In genomic region chr12:132887513-132888341, GRCh38 we compare ENCODE assay signal across 8 cellular contexts. TPM values are rescaled to one million over a fixed set of nuclear protein-coding genes. Genes with fewer than 3 reads are reported as not detected.
DNase-seq lines count a peak whose midpoint lies in the region; ATAC-seq and TF ChIP-seq lines count a peak whose summit lies in the region.

Gene CHFR, minus strand, starts transcription at chr12:132887605. Its CDS starts 277 bp downstream, at chr12:132887328.

- peak within 1 kb of the TSS; percentile 64 for H3K4me3 ChIP-seq in Karpas-422 (ENCODE audit: low read length)
- H3K4me3 ChIP-seq in foreskin fibroblast (ENCODE audit: low read depth in 1 of 2, low read length in 2 of 2) = peak within 1 kb of the TSS; percentile 76 to 83
- peak within 1 kb of the TSS; percentile 95 for H3K4me3 ChIP-seq in neural cell (ENCODE audit: low read length)

- TF ChIP-seq RAD21 in neural cell (conservative IDR thresholded peaks at IDR 0.05) = peak; percentile 39

- H2AFZ ChIP-seq in Karpas-422 (ENCODE audit: low read length) (peak within 1 kb of the TSS; percentile 88; the same call in 1 of the 2 replicates), neural cell (ENCODE audit: low read depth, low read length) (peak within 1 kb of the TSS; percentile 98)

- peaks cover 26% of the 10 kb centered on the region for H3K4me1 Mint-ChIP-seq in stimulated activated naive CD8-positive, alpha-beta T cell treated with anti-CD3 and anti-CD28 coated beads, Interleukin-15, amount 100 ng/mL, for 72 hours

- H3K27ac ChIP-seq in Karpas-422 (ENCODE audit: low read length) = no peak within 1 kb of the TSS
- H3K27ac ChIP-seq in neural cell (ENCODE audit: low read length) = peak within 1 kb of the TSS; percentile 82

- H3K27me3 ChIP-seq in Karpas-422 (ENCODE audit: low read length) = no peaks in the 10 kb centered on the region
- no peaks in the 10 kb centered on the region for H3K27me3 ChIP-seq in neural cell (ENCODE audit: insufficient read depth, low read depth, low read length)

- H3K27ac Mint-ChIP-seq in stimulated activated naive CD8-positive, alpha-beta T cell treated with anti-CD3 and anti-CD28 coated beads, Interleukin-15, amount 100 ng/mL, for 72 hours = peak within 1 kb of the TSS; percentile 100

- H3K79me2 ChIP-seq in Karpas-422 (ENCODE audit: low read length) (no peaks in the 10 kb centered on the region), neural cell (replicated peaks; ENCODE audit: insufficient read depth, low read length) (peaks cover 10% of the 10 kb centered on the region)

- H3K4me2 ChIP-seq in Karpas-422 (ENCODE audit: low read depth, low read length, poor library complexity, severe bottlenecking) = peak within 1 kb of the TSS; percentile 43
- peak within 1 kb of the TSS; percentile 69 for H3K4me2 ChIP-seq in neural cell (ENCODE audit: low read length)

- peak within 1 kb of the TSS; percentile 98 for H3K4me3 Mint-ChIP-seq in stimulated activated naive CD8-positive, alpha-beta T cell treated with anti-CD3 and anti-CD28 coated beads, Interleukin-15, amount 100 ng/mL, for 72 hours

- H3K9ac ChIP-seq in Karpas-422 (ENCODE audit: low read length) (peak within 1 kb of the TSS; percentile 33; the same call in 1 of the 2 replicates), neural cell (ENCODE audit: low read length) (peak within 1 kb of the TSS; percentile 78)

- peaks cover 4% of the 10 kb centered on the region for H3K4me1 ChIP-seq in Karpas-422 (ENCODE audit: low read length)

- no peak for TF ChIP-seq CTCF in foreskin fibroblast (IDR thresholded peaks at IDR 0.05; ENCODE audit: low read depth, low read length)
- no peak for TF ChIP-seq CTCF in neural cell (IDR thresholded peaks at IDR 0.05; ENCODE audit: poor library complexity, severe bottlenecking)

- H3K9me2 ChIP-seq in Karpas-422 (replicated peaks; ENCODE audit: insufficient read depth, low read length) = no peaks in the 10 kb centered on the region
- H3K9me2 ChIP-seq in neural cell (ENCODE audit: insufficient read depth, low read length) = no peaks in the 10 kb centered on the region

- ATAC-seq in GM21717 (IDR thresholded peaks at IDR 0.05; ENCODE audit: unreplicated experiment) = peak; percentile 98
- ATAC-seq in stimulated activated naive CD8-positive, alpha-beta T cell treated with anti-CD3 and anti-CD28 coated beads, Interleukin-15, amount 100 ng/mL, for 72 hours = peak; percentile 99

- H3K27me3 Mint-ChIP-seq in stimulated activated naive CD8-positive, alpha-beta T cell treated with anti-CD3 and anti-CD28 coated beads, Interleukin-15, amount 100 ng/mL, for 72 hours = no peaks in the 10 kb centered on the region

- peak; percentile 25 for TF ChIP-seq EP300 in neural cell (conservative IDR thresholded peaks at IDR 0.05; ENCODE audit: poor library complexity, severe bottlenecking)

- no peaks in the 10 kb centered on the region for H3F3A ChIP-seq in neural cell (ENCODE audit: insufficient read depth, low read length, poor library complexity, severe bottlenecking)

- peaks cover 0 to 7% of the 10 kb centered on the region in 2 donors for H3K9me3 Mint-ChIP-seq in stimulated activated naive CD8-positive, alpha-beta T cell treated with anti-CD3 and anti-CD28 coated beads, Interleukin-15, amount 100 ng/mL, for 72 hours

- H3K9me3 ChIP-seq in Karpas-422 (ENCODE audit: low read length) (peaks cover 12% of the 10 kb centered on the region), neural cell (ENCODE audit: low read length) (no peaks in the 10 kb centered on the region)

- H4K20me1 ChIP-seq in Karpas-422 (ENCODE audit: insufficient read depth, low read depth, low read length) = no peaks in the 10 kb centered on the region
- no peaks in the 10 kb centered on the region for H4K20me1 ChIP-seq in neural cell (ENCODE audit: insufficient read depth)

- H3K36me3 ChIP-seq in Karpas-422 (ENCODE audit: insufficient read depth, low read length) = 0 out of 2 replicates have a peak, but pooled peaks cover 3% of the 10 kb centered on the region
- H3K36me3 ChIP-seq in neural cell (ENCODE audit: insufficient read depth, low read length) = peaks cover 10% of the 10 kb centered on the region

- DNase-seq in DMS153 (lab: John Stamatoyannopoulos, UW) (peak; percentile 96), Karpas-422 (peak; percentile 87), SIG-M5 (lab: John Stamatoyannopoulos, UW) (peak; percentile 54), foreskin fibroblast (peak; percentile 98 to 100)
- DNase-seq in activated naive CD4-positive, alpha-beta T cell (lab: John Stamatoyannopoulos, UW) = peak; percentile 78 to 91 (median 84)
- peak; percentile 94 to 98 for DNase-seq in stimulated activated naive CD8-positive, alpha-beta T cell treated with anti-CD3 and anti-CD28 coated beads, Interleukin-15, amount 100 ng/mL, for 72 hours

TF ChIP-seq in neural cell, 6 proteins besides CTCF, POLR2A, EP300 and RAD21:
- TF ChIP-seq EZH2 (IDR thresholded peaks at IDR 0.05; ENCODE audit: borderline replicate concordance, insufficient read depth, low read length, poor library complexity, severe bottlenecking) (no peak), MXI1 (conservative IDR thresholded peaks at IDR 0.05; ENCODE audit: poor library complexity, severe bottlenecking) (peak; percentile 94), REST (IDR thresholded peaks at IDR 0.05; ENCODE audit: borderline replicate concordance) (no peak), TAF1 (IDR thresholded peaks at IDR 0.05; ENCODE audit: low read depth) (no peak), POLR2AphosphoS5 (IDR thresholded peaks at IDR 0.05) (peak; percentile 46), SMC3 (conservative IDR thresholded peaks at IDR 0.05; ENCODE audit: poor library complexity) (peak; percentile 56)

RNA-seq across cellular contexts. Expression of gene CHFR, which starts in this region (rescaled TPM):
- 7.1 and 10.1 TPM in 2 replicates for total RNA-seq in Karpas-422 (2014; rRNA removed; shearing (Covaris generic); ENCODE audit: low replicate concordance)
- polyA plus RNA-seq in neural cell = 88.4 and 89.3 TPM in 2 replicates
- 56.7 and 63.8 TPM in 2 replicates for polyA minus RNA-seq in neural cell
